ENCODE assay signal across 9 cellular contexts in genomic region chr5:34656001-34656699, GRCh38. TPM values are rescaled to one million over a fixed set of nuclear protein-coding genes. Genes with fewer than 3 reads are reported as not detected.
DNase-seq lines count a peak whose midpoint lies in the region; ATAC-seq and TF ChIP-seq lines count a peak whose summit lies in the region.
"Had no signal": no experiment of that assay in that cellular context is flagged by ENCODE, and none has a peak within 500 bp of the region (broad histone marks: within the 10 kb centered on the region; RNA-seq: fewer than 3 reads in every experiment).

RAI14 (plus strand) TSS chr5:34656328; CDS start chr5:34686920, 30,592 bp downstream.

- H3K4me3 Mint-ChIP-seq in activated CD8-positive, alpha-beta memory T cell treated with anti-CD3 and anti-CD28 coated beads, Interleukin-2, amount 10 ng/mL, durations not matched to agents 7 days and 5 days = peak within 1 kb of the TSS; percentile 60
- H3K4me3 Mint-ChIP-seq in memory B cell = peak within 1 kb of the TSS; percentile 89
- H3K4me3 Mint-ChIP-seq in stimulated activated naive CD8-positive, alpha-beta T cell treated with anti-CD3 and anti-CD28 coated beads, Interleukin-15, Interleukin-2, amounts not matched to agents 100 ng/mL and 50 ng/mL, for 24 hours = peak within 1 kb of the TSS; percentile 83

- peaks cover 12% of the 10 kb centered on the region for H3K4me1 Mint-ChIP-seq in activated CD8-positive, alpha-beta memory T cell treated with anti-CD3 and anti-CD28 coated beads, Interleukin-2, amount 10 ng/mL, durations not matched to agents 7 days and 5 days
- H3K4me1 Mint-ChIP-seq in memory B cell = peaks cover 15% of the 10 kb centered on the region
- H3K4me1 Mint-ChIP-seq in stimulated activated naive CD8-positive, alpha-beta T cell treated with anti-CD3 and anti-CD28 coated beads, Interleukin-15, Interleukin-2, amounts not matched to agents 100 ng/mL and 50 ng/mL, for 24 hours (ENCODE audit: low read depth) = peaks cover 24% of the 10 kb centered on the region

- peaks cover 62% of the 10 kb centered on the region for H3K27me3 Mint-ChIP-seq in activated CD8-positive, alpha-beta memory T cell treated with anti-CD3 and anti-CD28 coated beads, Interleukin-2, amount 10 ng/mL, durations not matched to agents 7 days and 5 days
- peaks cover 30% of the 10 kb centered on the region for H3K27me3 Mint-ChIP-seq in memory B cell
- H3K27me3 Mint-ChIP-seq in stimulated activated naive CD8-positive, alpha-beta T cell treated with anti-CD3 and anti-CD28 coated beads, Interleukin-15, Interleukin-2, amounts not matched to agents 100 ng/mL and 50 ng/mL, for 24 hours = peaks cover 58% of the 10 kb centered on the region

- peak within 1 kb of the TSS; percentile 58 for H3K4me3 ChIP-seq in epithelial cell of esophagus (ENCODE audit: low read length)

- CTCF ChIA-PET in activated CD8-positive, alpha-beta memory T cell treated with anti-CD3 and anti-CD28 coated beads, Interleukin-2, amount 10 ng/mL, durations not matched to agents 7 days and 5 days (lab: Charles Lee) = no interaction called here

- DNase-seq in NCI-H1092 (lab: John Stamatoyannopoulos, UW) = peak; percentile 25
- DNase-seq in NCI-H1092 treated with DMSO at 0.1 percent for 48 hours (lab: John Stamatoyannopoulos, UW) = no peak
- DNase-seq in NCI-H1930 (lab: John Stamatoyannopoulos, UW) = peak; percentile 66 to 70
- no peak for DNase-seq in activated CD8-positive, alpha-beta memory T cell treated with anti-CD3 and anti-CD28 coated beads, Interleukin-2, amount 10 ng/mL, durations not matched to agents 7 days and 5 days
- peak; percentile 83 for DNase-seq in epithelial cell of esophagus (ENCODE audit: low read depth)
- DNase-seq in memory B cell (ENCODE audit: low spot score in 2 of 2) = no peak
- no peak for DNase-seq in NK-92 (lab: John Stamatoyannopoulos, UW; ENCODE audit: unreplicated experiment)
- DNase-seq: DND-41 had no signal

- peak; percentile 23 for ATAC-seq in activated CD8-positive, alpha-beta memory T cell treated with anti-CD3 and anti-CD28 coated beads, Interleukin-2, amount 10 ng/mL, durations not matched to agents 7 days and 5 days
- ATAC-seq in memory B cell (ENCODE audit: low read depth) = peak; percentile 15

- H3K9me3 Mint-ChIP-seq in activated CD8-positive, alpha-beta memory T cell treated with anti-CD3 and anti-CD28 coated beads, Interleukin-2, amount 10 ng/mL, durations not matched to agents 7 days and 5 days (ENCODE audit: low read depth) = no peaks in the 10 kb centered on the region
- H3K9me3 Mint-ChIP-seq in memory B cell = no peaks in the 10 kb centered on the region
- no peaks in the 10 kb centered on the region for H3K9me3 Mint-ChIP-seq in stimulated activated naive CD8-positive, alpha-beta T cell treated with anti-CD3 and anti-CD28 coated beads, Interleukin-15, Interleukin-2, amounts not matched to agents 100 ng/mL and 50 ng/mL, for 24 hours

- TF ChIP-seq CTCF in epithelial cell of esophagus (IDR thresholded peaks at IDR 0.05; ENCODE audit: insufficient read depth, low read depth, low read length, missing control alignments) = no peak

- H3K36me3 Mint-ChIP-seq in activated CD8-positive, alpha-beta memory T cell treated with anti-CD3 and anti-CD28 coated beads, Interleukin-2, amount 10 ng/mL, durations not matched to agents 7 days and 5 days = no peaks in the 10 kb centered on the region
- H3K36me3 Mint-ChIP-seq in memory B cell = no peaks in the 10 kb centered on the region
- no peaks in the 10 kb centered on the region for H3K36me3 Mint-ChIP-seq in stimulated activated naive CD8-positive, alpha-beta T cell treated with anti-CD3 and anti-CD28 coated beads, Interleukin-15, Interleukin-2, amounts not matched to agents 100 ng/mL and 50 ng/mL, for 24 hours (ENCODE audit: low read depth)

- no peak within 1 kb of the TSS for H3K27ac Mint-ChIP-seq in activated CD8-positive, alpha-beta memory T cell treated with anti-CD3 and anti-CD28 coated beads, Interleukin-2, amount 10 ng/mL, durations not matched to agents 7 days and 5 days
- H3K27ac Mint-ChIP-seq in memory B cell = peak within 1 kb of the TSS; percentile 75
- H3K27ac Mint-ChIP-seq in stimulated activated naive CD8-positive, alpha-beta T cell treated with anti-CD3 and anti-CD28 coated beads, Interleukin-15, Interleukin-2, amounts not matched to agents 100 ng/mL and 50 ng/mL, for 24 hours = peak within 1 kb of the TSS; percentile 66

RNA-seq across cellular contexts. Expression of gene RAI14, which starts in this region (rescaled TPM):
- total RNA-seq in activated CD8-positive, alpha-beta memory T cell treated with anti-CD3 and anti-CD28 coated beads, Interleukin-2, amount 10 ng/mL, durations not matched to agents 7 days and 5 days = under 1 TPM in 1 of 2 experiments, not detected in 1; 0.61 TPM

Comparison
In these comparisons a context has a peak if more than half of its experiments do, and no peak if none do; other contexts are left out.
1. DNase-seq: peak in NCI-H1092 (single experiment), NCI-H1930 (2 of 2) and epithelial cell of esophagus (single experiment); none in NCI-H1092 treated with DMSO at 0.1 percent for 48 hours (single experiment), activated CD8-positive, alpha-beta memory T cell treated with anti-CD3 and anti-CD28 coated beads, Interleukin-2, amount 10 ng/mL, durations not matched to agents 7 days and 5 days (single experiment), memory B cell (0 of 2) and NK-92 (single experiment).
2. Peak in ATAC-seq in activated CD8-positive, alpha-beta memory T cell treated with anti-CD3 and anti-CD28 coated beads, Interleukin-2, amount 10 ng/mL, durations not matched to agents 7 days and 5 days; RNA of the gene not detected or under 1 TPM.
3. Peak in every context shown above with its lines, with median percentiles within 50 percentile points of each other: H3K4me3 Mint-ChIP-seq.